ENCODE assay signal across 8 cellular contexts in genomic region chr7:140696024-140696678, GRCh38. TPM values are rescaled to one million over a fixed set of nuclear protein-coding genes. Genes with fewer than 3 reads are reported as not detected.
A peak's percentile ranks its signal among the peaks of the same experiment; 100 is the strongest.
DNase-seq lines count a peak whose midpoint lies in the region; ATAC-seq and TF ChIP-seq lines count a peak whose summit lies in the region.

No MANE protein-coding gene starts in this region.

- peak overlapping the region; percentile 99 for H3K4me3 Mint-ChIP-seq in activated naive CD4-positive, alpha-beta T cell treated with anti-CD3 and anti-CD28 coated beads, Interleukin-2, amount 50 U/mL, for 24 hours

- H3K4me1 ChIP-seq in DND-41 (ENCODE audit: insufficient read depth, low read length) = peaks cover 31% of the 10 kb centered on the region
- H3K4me1 ChIP-seq in Peyer's patch = peaks cover 0 to 20% (median 8%) of the 10 kb centered on the region in 4 donors
- peaks cover 12% of the 10 kb centered on the region for H3K4me1 ChIP-seq in ovary (ENCODE audit: insufficient read depth)
- H3K4me1 ChIP-seq in thymus (ENCODE audit: control insufficient read depth, insufficient read depth, low read length) = peaks cover 6% of the 10 kb centered on the region

- peaks cover 12% of the 10 kb centered on the region for H3K36me3 Mint-ChIP-seq in activated naive CD4-positive, alpha-beta T cell treated with anti-CD3 and anti-CD28 coated beads, Interleukin-2, amount 50 U/mL, for 24 hours

- ATAC-seq in DND-41 (ENCODE audit: insufficient read depth, low read depth) = no peak
- peak; percentile 87 for ATAC-seq in HG02970 (IDR thresholded peaks at IDR 0.05; ENCODE audit: low FRiP score, unreplicated experiment)
- ATAC-seq in HG03442 (IDR thresholded peaks at IDR 0.05; ENCODE audit: unreplicated experiment) = no peak

- 11 to 13% (median 12%) methylated on average over 23 of the region's 23 CpGs for WGBS in ovary, 3 donors
- WGBS in thymus = 40% methylated on average over 23 of the region's 23 CpGs

- peak overlapping the region; percentile 95 for H2AFZ ChIP-seq in DND-41 (ENCODE audit: low read depth, low read length)

- H3K9me3 Mint-ChIP-seq in activated naive CD4-positive, alpha-beta T cell treated with anti-CD3 and anti-CD28 coated beads, Interleukin-2, amount 50 U/mL, for 24 hours = no peaks in the 10 kb centered on the region

- H3K27me3 ChIP-seq in DND-41 (ENCODE audit: insufficient read depth, low read length, poor library complexity) (no peaks in the 10 kb centered on the region), Peyer's patch (no peaks in the 10 kb centered on the region), ovary (no peaks in the 10 kb centered on the region), thymus (ENCODE audit: control insufficient read depth, insufficient read depth) (no peaks in the 10 kb centered on the region)

- TF ChIP-seq POLR2A in Peyer's patch (IDR thresholded peaks at IDR 0.05) (no peak), ovary (IDR thresholded peaks at IDR 0.05) (no peak)

- TF ChIP-seq CTCF in DND-41 (IDR thresholded peaks at IDR 0.05; ENCODE audit: borderline replicate concordance, extremely low read depth, low read length, poor library complexity, severe bottlenecking) = no peak
- no peak for TF ChIP-seq CTCF in Peyer's patch (IDR thresholded peaks at IDR 0.05)
- no peak for TF ChIP-seq CTCF in ovary (IDR thresholded peaks at IDR 0.05)

- peak overlapping the region; percentile 48 to 93; a peak in 3 of 4 replicates for H3K4me3 ChIP-seq in DND-41 (ENCODE audit: low read depth in 1 of 2, low read length in 2 of 2)
- H3K4me3 ChIP-seq in Peyer's patch = peak overlapping the region; percentile 79 to 98 (median 88)
- peak overlapping the region; percentile 89 for H3K4me3 ChIP-seq in ovary
- H3K4me3 ChIP-seq in thymus (ENCODE audit: low read length) = peak overlapping the region; percentile 95

- H3K4me2 ChIP-seq in DND-41 (ENCODE audit: insufficient read depth, low read length) = peak overlapping the region; percentile 99

- peaks cover 35% of the 10 kb centered on the region for H3K4me1 Mint-ChIP-seq in activated naive CD4-positive, alpha-beta T cell treated with anti-CD3 and anti-CD28 coated beads, Interleukin-2, amount 50 U/mL, for 24 hours

- peaks cover 44% of the 10 kb centered on the region for H3K79me2 ChIP-seq in DND-41 (ENCODE audit: insufficient read depth, low read length)

- no peaks in the 10 kb centered on the region for H3K27me3 Mint-ChIP-seq in activated naive CD4-positive, alpha-beta T cell treated with anti-CD3 and anti-CD28 coated beads, Interleukin-2, amount 50 U/mL, for 24 hours

- H3K27ac ChIP-seq in DND-41 (ENCODE audit: low read length) (peak overlapping the region; percentile 75), Peyer's patch (peak overlapping the region; percentile 91 to 94 (median 92)), ovary (peak overlapping the region in 1 of 2 donors; percentile 91), thymus (ENCODE audit: low read depth) (peak overlapping the region; percentile 97)

- peaks cover 22% of the 10 kb centered on the region; the same call in 1 of the 2 replicates for H4K20me1 ChIP-seq in DND-41 (ENCODE audit: insufficient read depth, low read length)

- H3K36me3 ChIP-seq in DND-41 (ENCODE audit: insufficient read depth, low read length) (peaks cover 33% of the 10 kb centered on the region), Peyer's patch (peaks cover 0 to 8% (median 0%) of the 10 kb centered on the region in 3 donors), ovary (no peaks in the 10 kb centered on the region), thymus (ENCODE audit: control insufficient read depth, insufficient read depth) (peaks cover 17% of the 10 kb centered on the region)

- intact Hi-C loops in head of caudate nucleus (cut with DNase I) (loop anchor here (2.0 kb wide), 1 partner anchor 21 kb away; no protein-coding TSS in a partner anchor), ovary (cut with DNase I) (loop anchor here in 1 of 4 donors (5.0 kb wide), 1 partner anchor 316 kb away; the partner anchor contains the start of gene MRPS33)

- H3K9ac ChIP-seq in DND-41 (ENCODE audit: low read depth, low read length) = peak overlapping the region; percentile 70

- H3K9me3 ChIP-seq in DND-41 (ENCODE audit: insufficient read depth, low read length, severe bottlenecking) = no peaks in the 10 kb centered on the region
- H3K9me3 ChIP-seq in Peyer's patch = no peaks in the 10 kb centered on the region
- no peaks in the 10 kb centered on the region for H3K9me3 ChIP-seq in ovary
- no peaks in the 10 kb centered on the region for H3K9me3 ChIP-seq in thymus (ENCODE audit: control insufficient read depth)

- TF ChIP-seq EP300 in ovary (IDR thresholded peaks at IDR 0.05) = no peak

- H3K27ac Mint-ChIP-seq in activated naive CD4-positive, alpha-beta T cell treated with anti-CD3 and anti-CD28 coated beads, Interleukin-2, amount 50 U/mL, for 24 hours = peak overlapping the region; percentile 99

- DNase-seq in DND-41 (peak; percentile 95), Peyer's patch (peak in 2 of 3 donors; percentile 98), head of caudate nucleus (peak; percentile 91 to 99 (median 98)), ovary (peak; percentile 96 to 98 (median 97))

RNA-seq across cellular contexts. Expression of gene NDUFB2, which starts 0.4 kb away (rescaled TPM):
- total RNA-seq in Peyer's patch (100 to 1,000 TPM; 128 to 216 (median 173) TPM), ovary (100 to 1,000 TPM in 6 of 7 donors, 10 to 100 TPM in 1; 79.6 to 172 (median 116) TPM)
- polyA plus RNA-seq in ovary (100 to 1,000 TPM; 153 TPM), thymus (209 TPM)

RNA-seq across cellular contexts. Expression of gene ADCK2, which starts 23.4 kb away (rescaled TPM):
- 10 to 100 TPM; 19.8 to 40.4 (median 25.8) TPM for total RNA-seq in Peyer's patch
- 10 to 100 TPM; 12.0 to 22.5 (median 19.1) TPM for total RNA-seq in ovary
- polyA plus RNA-seq in ovary = 10 to 100 TPM; 13.0 to 20.4 TPM
- 10.4 TPM for polyA plus RNA-seq in thymus

RNA-seq across cellular contexts. Expression of gene DENND2A, which starts 55.5 kb away (rescaled TPM):
- 10 to 100 TPM in 2 of 4 donors, 1 to 10 TPM in 2; 1.6 to 44.6 (median 8.3) TPM for total RNA-seq in Peyer's patch
- total RNA-seq in ovary = 10 to 100 TPM in 6 of 7 donors, 1 to 10 TPM in 1; 9.8 to 61.8 (median 36.1) TPM
- 10 to 100 TPM; 20.5 to 55.1 TPM for polyA plus RNA-seq in ovary
- polyA plus RNA-seq in thymus = 0.80 TPM
